ENCODE assay signal across 8 cellular contexts in the genomic region with DNA sequence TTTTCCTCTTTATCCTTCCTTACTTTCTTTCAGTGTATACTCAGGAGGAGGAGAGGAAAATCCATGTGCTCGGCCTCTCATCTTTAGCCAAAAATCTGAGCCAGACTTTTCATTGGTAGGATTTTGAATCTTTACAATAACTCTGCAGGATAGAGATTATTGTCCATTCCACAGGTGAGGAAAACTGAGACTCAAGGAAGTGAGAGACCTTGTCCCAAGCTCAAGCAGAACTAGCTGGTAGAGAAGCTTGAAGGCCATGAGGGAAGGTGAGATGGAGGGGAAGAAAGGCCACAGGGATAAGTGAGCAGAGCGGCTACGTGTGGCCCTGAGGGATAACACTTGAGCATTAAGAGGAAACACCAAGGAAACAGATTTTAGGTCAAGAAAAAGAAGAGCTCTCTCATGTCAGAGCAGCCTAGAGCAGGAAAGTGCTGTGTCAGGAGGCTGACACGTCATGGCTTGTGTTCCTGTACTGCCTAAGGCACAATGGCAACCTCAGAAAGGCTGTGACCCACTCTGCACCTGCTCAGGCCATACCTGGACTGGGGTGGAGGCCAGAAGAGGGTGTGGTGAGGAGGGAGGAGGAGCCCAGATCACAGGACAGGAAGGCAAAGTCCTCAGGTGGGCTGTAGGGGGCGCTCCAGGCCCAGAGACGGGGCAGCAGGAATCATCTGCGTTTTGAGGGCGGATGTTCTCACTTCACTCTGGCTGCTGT. TPM values are rescaled to one million over a fixed set of nuclear protein-coding genes. Genes with fewer than 3 reads are reported as not detected.
DNase-seq lines count a peak whose midpoint lies in the region; FAIRE-seq and TF ChIP-seq lines count a peak whose summit lies in the region.

No MANE protein-coding gene starts in this region.

- TF ChIP-seq CTCF in WERI-Rb-1 (IDR thresholded peaks at IDR 0.05; ENCODE audit: low read depth, low read length): peak; percentile 95
- peak; percentile 72 for TF ChIP-seq CTCF in kidney epithelial cell (IDR thresholded peaks at IDR 0.05; ENCODE audit: insufficient read depth, low read length, poor library complexity, severe bottlenecking)

- DNase-seq in EH (ENCODE audit: low read depth): peak; percentile 74
- peak; percentile 70 for DNase-seq in H54 (ENCODE audit: insufficient read length, low spot score)
- peak; percentile 86 for DNase-seq in NAMALWA (ENCODE audit: low spot score)
- peak; percentile 77 for DNase-seq in WERI-Rb-1
- peak; percentile 16 to 94 for DNase-seq in T47D (ENCODE audit: low read depth in 1 of 2, low spot score in 1 of 2)
- DNase-seq in kidney epithelial cell (ENCODE audit: low read depth): no peak
- peak; percentile 89 for DNase-seq in stimulated activated CD4-positive, alpha-beta T cell treated with anti-CD3 and anti-CD28 coated beads, Interleukin-4, amount 100 ng/mL, for 1 hour
- no peak for DNase-seq in T1000 (lab: John Stamatoyannopoulos, UW)

- peak; percentile 48 for FAIRE-seq in H54 (lab: Jason Lieb, UNC)

- H3K27me3 ChIP-seq in WERI-Rb-1 (ENCODE audit: insufficient read depth, low read depth, severe bottlenecking): no peaks in the 10 kb centered on the region
- no peaks in the 10 kb centered on the region for H3K27me3 ChIP-seq in kidney epithelial cell (ENCODE audit: control insufficient read depth, insufficient read depth, low read length)

- H3K36me3 ChIP-seq in WERI-Rb-1: no peaks in the 10 kb centered on the region
- no peaks in the 10 kb centered on the region for H3K36me3 ChIP-seq in kidney epithelial cell (ENCODE audit: control insufficient read depth, insufficient read depth, low read length)

- H3K27ac ChIP-seq in WERI-Rb-1: no peak overlapping the region

- in situ Hi-C loops in T47D (cut with HindIII; ENCODE audit: low pct_unique_long_range_greater_than_20kb, low sequenced_read_pairs): no loop called here

- no peaks in the 10 kb centered on the region for H3K9me3 ChIP-seq in WERI-Rb-1 (ENCODE audit: severe bottlenecking)

- TF ChIP-seq POLR2A in H54 (IDR thresholded peaks at IDR 0.05; ENCODE audit: low read depth, low read length): no peak

- no peak overlapping the region for H3K4me3 ChIP-seq in WERI-Rb-1 (ENCODE audit: low read depth, low read length)
- H3K4me3 ChIP-seq in kidney epithelial cell (ENCODE audit: low read depth, low read length): no peak overlapping the region

RNA-seq across cellular contexts. Expression of a gene that starts 11.9 kb away (rescaled TPM):
- not detected in 2 replicates for total RNA-seq in kidney epithelial cell

RNA-seq across cellular contexts. Expression of a gene that starts 12.6 kb away (rescaled TPM):
- total RNA-seq in kidney epithelial cell: not detected in 2 replicates

RNA-seq across cellular contexts. Expression of a gene that starts 31.6 kb away (rescaled TPM):
- total RNA-seq in kidney epithelial cell: 139 and 338 TPM in 2 replicates

RNA-seq across cellular contexts. Expression of a gene that starts 48.8 kb away (rescaled TPM):
- 75.8 and 110 TPM in 2 replicates for total RNA-seq in kidney epithelial cell

RNA-seq across cellular contexts. Expression of a gene that starts 55.7 kb away (rescaled TPM):
- 1.9 and 4.3 TPM in 2 replicates for total RNA-seq in kidney epithelial cell

Comparison
In these comparisons a context has a peak if more than half of its experiments do, and no peak if none do; other contexts are left out.
1. DNase-seq: peak in EH (single experiment), H54 (single experiment), NAMALWA (single experiment), WERI-Rb-1 (single experiment), T47D (2 of 2) and stimulated activated CD4-positive, alpha-beta T cell treated with anti-CD3 and anti-CD28 coated beads, Interleukin-4, amount 100 ng/mL, for 1 hour (single experiment); none in kidney epithelial cell (single experiment) and T1000 (single experiment).